19 cellular contexts compared by ENCODE assay signal in genomic region chr20:10319855-10320254, GRCh38.
DNase-seq lines count a peak whose midpoint lies in the region; ATAC-seq and TF ChIP-seq lines count a peak whose summit lies in the region.
"Had no signal": no experiment of that assay in that cellular context is flagged by ENCODE, and none has a peak within 500 bp of the region (broad histone marks: within the 10 kb centered on the region; RNA-seq: fewer than 3 reads in every experiment).

No MANE protein-coding gene starts in this region.

- no peak for TF ChIP-seq POLR2A in GM18505 (IDR thresholded peaks at IDR 0.05; ENCODE audit: borderline replicate concordance, extremely low read depth, insufficient read depth, insufficient read length)

- no peaks in the 10 kb centered on the region for H3K36me3 ChIP-seq in A673 (ENCODE audit: insufficient read depth, low read length, poor library complexity, severe bottlenecking)

- no peak overlapping the region for H3K4me3 ChIP-seq in A673 (ENCODE audit: low read depth, low read length, poor library complexity, severe bottlenecking)

- H3K4me3 Mint-ChIP-seq in activated T-helper 17 cell treated with anti-CD3 and anti-CD28 coated beads, Interleukin-2, amount 50 U/mL, for 72 hours = no peak overlapping the region
- H3K4me3 Mint-ChIP-seq: CD8-positive, alpha-beta T cell had no signal

- intact Hi-C loops in A673 (cut with micrococcal nuclease; ENCODE audit: unreplicated experiment) = no loop called here

- H3K4me1 Mint-ChIP-seq in activated T-helper 17 cell treated with anti-CD3 and anti-CD28 coated beads, Interleukin-2, amount 50 U/mL, for 72 hours = peaks cover 7% of the 10 kb centered on the region

- peaks cover 39% of the 10 kb centered on the region for H3K27me3 Mint-ChIP-seq in activated T-helper 17 cell treated with anti-CD3 and anti-CD28 coated beads, Interleukin-2, amount 50 U/mL, for 72 hours

- no peaks in the 10 kb centered on the region for H3K36me3 Mint-ChIP-seq in activated T-helper 17 cell treated with anti-CD3 and anti-CD28 coated beads, Interleukin-2, amount 50 U/mL, for 72 hours (ENCODE audit: low read depth)
- H3K36me3 Mint-ChIP-seq: CD8-positive, alpha-beta T cell had no signal

- CTCF ChIA-PET in A673 (lab: Charles Lee) = no interaction called here

- DNase-seq in A673 (ENCODE audit: low spot score) = peak; percentile 35
- peak; percentile 40 for DNase-seq in Daoy (ENCODE audit: low read depth)
- DNase-seq in occipital lobe (lab: John Stamatoyannopoulos, UW) = peak; percentile 43
- DNase-seq in activated CD4-positive, CD25-positive, alpha-beta regulatory T cell (lab: John Stamatoyannopoulos, UW) = no peak
- DNase-seq: Calu3; CD8-positive, alpha-beta T cell; H7; NCI-H1105; NCI-H2081; NCI-H2171 treated with DMSO at 0.1 percent for 48 hours; NCI-H446 treated with DMSO at 0.1 percent for 48 hours; NK-92 treated with Interleukin-12 subunit alpha and Interleukin-12 subunit beta, amount 100 ng/mL, for 24 hours; OCI-M1; SHP77 treated with DMSO at 0.1 percent for 48 hours; SK-N-SH had no signal

- no peaks in the 10 kb centered on the region for H3K9me3 ChIP-seq in A673 (ENCODE audit: low read depth, low read length, poor library complexity, severe bottlenecking)
- H3K9me3 ChIP-seq: SK-N-SH had no signal

- peak; percentile 50 for ATAC-seq in activated T-helper 17 cell treated with anti-CD3 and anti-CD28 coated beads, Interleukin-2, amount 50 U/mL, for 72 hours (replicated peaks)
- ATAC-seq in GM18511 (IDR thresholded peaks at IDR 0.05; ENCODE audit: unreplicated experiment) (no peak), GM18505 (IDR thresholded peaks at IDR 0.05; ENCODE audit: unreplicated experiment) (no peak), HG03378 (IDR thresholded peaks at IDR 0.05; ENCODE audit: unreplicated experiment) (no peak)
- ATAC-seq: CD8-positive, alpha-beta T cell had no signal

- BruUV-seq in A673 (replicated peaks; lab: Mats Ljungman, UMichigan) = no TSS peak

- H3K4me1 ChIP-seq in A673 (ENCODE audit: insufficient read depth, low read length, poor library complexity, severe bottlenecking) = peaks cover 6% of the 10 kb centered on the region

- H3K27ac Mint-ChIP-seq in activated T-helper 17 cell treated with anti-CD3 and anti-CD28 coated beads, Interleukin-2, amount 50 U/mL, for 72 hours = peak overlapping the region; percentile 1
- H3K27ac Mint-ChIP-seq: CD8-positive, alpha-beta T cell had no signal

- H3K9me3 Mint-ChIP-seq in activated T-helper 17 cell treated with anti-CD3 and anti-CD28 coated beads, Interleukin-2, amount 50 U/mL, for 72 hours = no peaks in the 10 kb centered on the region

- H3K27me3 ChIP-seq in A673 (replicated peaks; ENCODE audit: insufficient read depth, low read depth, low read length, poor library complexity) = no peaks in the 10 kb centered on the region

- TF ChIP-seq CTCF in A673 (conservative IDR thresholded peaks at IDR 0.05; ENCODE audit: low read depth, low read length) = no peak

- H3K27ac ChIP-seq in A673 (ENCODE audit: low read depth, low read length, poor library complexity, severe bottlenecking) = no peak overlapping the region

- POLR2A ChIA-PET in A673 (lab: Charles Lee; ENCODE audit: low non-redundant PET) = no interaction called here

Comparison
In these comparisons a context has a peak if more than half of its experiments do, and no peak if none do; other contexts are left out.
1. DNase-seq: peak in A673 (single experiment), Daoy (single experiment) and occipital lobe (single experiment); none in activated CD4-positive, CD25-positive, alpha-beta regulatory T cell (0 of 4).